In the genomic region with DNA sequence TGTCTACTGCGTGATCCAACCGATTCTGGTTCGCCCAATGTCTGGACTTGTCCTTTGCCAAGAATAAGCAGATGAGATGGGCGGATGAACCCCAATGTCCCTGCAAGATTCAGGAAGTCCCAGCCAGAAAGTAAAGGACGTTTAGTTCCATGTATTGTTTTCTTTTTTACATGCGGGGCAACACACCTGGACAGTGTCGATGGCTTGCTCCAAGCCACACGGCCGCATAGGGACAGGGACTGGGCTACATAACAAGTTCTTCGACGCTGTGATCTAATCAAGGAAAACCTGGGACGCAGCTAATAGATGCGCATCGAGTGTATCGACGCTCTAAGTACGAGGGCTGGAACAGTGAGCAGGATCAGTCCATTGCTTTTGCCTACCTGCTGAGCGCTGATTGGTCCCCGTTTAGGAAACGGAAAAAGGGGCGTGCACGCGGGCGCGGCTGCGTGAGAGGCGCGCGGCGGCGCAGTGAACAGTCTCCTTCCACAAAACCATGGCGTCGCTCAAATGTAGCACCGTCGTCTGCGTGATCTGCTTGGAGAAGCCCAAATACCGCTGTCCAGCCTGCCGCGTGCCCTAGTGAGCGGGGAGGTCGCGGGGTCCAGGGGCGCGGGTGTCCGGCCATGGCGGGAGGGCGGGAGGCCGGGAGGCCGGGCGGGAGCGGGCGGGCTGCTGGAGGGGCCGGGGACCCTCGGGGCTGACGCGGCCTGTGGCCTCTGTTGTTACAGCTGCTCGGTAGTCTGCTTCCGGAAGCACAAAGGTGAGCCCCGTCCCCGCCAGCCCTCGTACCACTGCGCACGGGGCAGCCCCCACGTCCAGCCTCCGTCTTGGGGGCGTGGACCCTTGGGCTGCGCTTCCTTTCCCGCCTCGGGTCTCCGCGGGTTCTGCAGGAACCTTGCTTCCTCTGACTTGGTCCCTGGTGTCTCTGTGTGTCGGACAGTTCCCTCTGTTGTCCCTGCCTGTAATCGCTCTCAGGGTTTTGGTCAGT, we compare ENCODE assay signal across 1 cellular context.
TF ChIP-seq lines count a peak whose summit lies in the region.

TSS of gene ZNHIT3 (plus strand) at position 478 of the 991 bp plus-strand sequence. CDS start at position 497, 19 bp downstream.

TF ChIP-seq in K562, 482 proteins besides CTCF, POLR2A, EP300 and RAD21 (continued from another document and continues in another):
- TF ChIP-seq, protein P1, sequence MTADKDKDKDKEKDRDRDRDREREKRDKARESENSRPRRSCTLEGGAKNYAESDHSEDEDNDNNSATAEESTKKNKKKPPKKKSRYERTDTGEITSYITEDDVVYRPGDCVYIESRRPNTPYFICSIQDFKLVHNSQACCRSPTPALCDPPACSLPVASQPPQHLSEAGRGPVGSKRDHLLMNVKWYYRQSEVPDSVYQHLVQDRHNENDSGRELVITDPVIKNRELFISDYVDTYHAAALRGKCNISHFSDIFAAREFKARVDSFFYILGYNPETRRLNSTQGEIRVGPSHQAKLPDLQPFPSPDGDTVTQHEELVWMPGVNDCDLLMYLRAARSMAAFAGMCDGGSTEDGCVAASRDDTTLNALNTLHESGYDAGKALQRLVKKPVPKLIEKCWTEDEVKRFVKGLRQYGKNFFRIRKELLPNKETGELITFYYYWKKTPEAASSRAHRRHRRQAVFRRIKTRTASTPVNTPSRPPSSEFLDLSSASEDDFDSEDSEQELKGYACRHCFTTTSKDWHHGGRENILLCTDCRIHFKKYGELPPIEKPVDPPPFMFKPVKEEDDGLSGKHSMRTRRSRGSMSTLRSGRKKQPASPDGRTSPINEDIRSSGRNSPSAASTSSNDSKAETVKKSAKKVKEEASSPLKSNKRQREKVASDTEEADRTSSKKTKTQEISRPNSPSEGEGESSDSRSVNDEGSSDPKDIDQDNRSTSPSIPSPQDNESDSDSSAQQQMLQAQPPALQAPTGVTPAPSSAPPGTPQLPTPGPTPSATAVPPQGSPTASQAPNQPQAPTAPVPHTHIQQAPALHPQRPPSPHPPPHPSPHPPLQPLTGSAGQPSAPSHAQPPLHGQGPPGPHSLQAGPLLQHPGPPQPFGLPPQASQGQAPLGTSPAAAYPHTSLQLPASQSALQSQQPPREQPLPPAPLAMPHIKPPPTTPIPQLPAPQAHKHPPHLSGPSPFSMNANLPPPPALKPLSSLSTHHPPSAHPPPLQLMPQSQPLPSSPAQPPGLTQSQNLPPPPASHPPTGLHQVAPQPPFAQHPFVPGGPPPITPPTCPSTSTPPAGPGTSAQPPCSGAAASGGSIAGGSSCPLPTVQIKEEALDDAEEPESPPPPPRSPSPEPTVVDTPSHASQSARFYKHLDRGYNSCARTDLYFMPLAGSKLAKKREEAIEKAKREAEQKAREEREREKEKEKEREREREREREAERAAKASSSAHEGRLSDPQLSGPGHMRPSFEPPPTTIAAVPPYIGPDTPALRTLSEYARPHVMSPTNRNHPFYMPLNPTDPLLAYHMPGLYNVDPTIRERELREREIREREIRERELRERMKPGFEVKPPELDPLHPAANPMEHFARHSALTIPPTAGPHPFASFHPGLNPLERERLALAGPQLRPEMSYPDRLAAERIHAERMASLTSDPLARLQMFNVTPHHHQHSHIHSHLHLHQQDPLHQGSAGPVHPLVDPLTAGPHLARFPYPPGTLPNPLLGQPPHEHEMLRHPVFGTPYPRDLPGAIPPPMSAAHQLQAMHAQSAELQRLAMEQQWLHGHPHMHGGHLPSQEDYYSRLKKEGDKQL (CRISPR knock-in tag; IDR thresholded peaks at IDR 0.05; ENCODE audit: borderline replicate concordance), result no peak
- TF ChIP-seq NR3C1 (CRISPR knock-in tag; IDR thresholded peaks at IDR 0.05) (no peak), KLF6 (CRISPR knock-in tag; IDR thresholded peaks at IDR 0.05; ENCODE audit: borderline replicate concordance) (no peak), STAT5A (IDR thresholded peaks at IDR 0.05; ENCODE audit: borderline replicate concordance, low read length) (no peak), HDAC3 (IDR thresholded peaks at IDR 0.05; ENCODE audit: borderline replicate concordance, partially characterized antibody) (no peak), SOX6 (IDR thresholded peaks at IDR 0.05) (peak; percentile 26; the same call in 1 of the 2 replicates), FOXP4 (CRISPR knock-in tag; IDR thresholded peaks at IDR 0.05; ENCODE audit: borderline replicate concordance) (no peak), TEAD4 (IDR thresholded peaks at IDR 0.05; ENCODE audit: low read length) (no peak), TEAD4 (CRISPR knock-in tag; IDR thresholded peaks at IDR 0.05; ENCODE audit: borderline replicate concordance) (no peak), NCOA1 (IDR thresholded peaks at IDR 0.05; ENCODE audit: low read depth) (no peak), ZKSCAN8 (CRISPR knock-in tag; IDR thresholded peaks at IDR 0.05) (no peak), ZNF57 (CRISPR knock-in tag; IDR thresholded peaks at IDR 0.05) (no peak), CHD1 (IDR thresholded peaks at IDR 0.05; ENCODE audit: low read length) (no peak), MEF2D (tag; conservative IDR thresholded peaks at IDR 0.05; ENCODE audit: low read depth) (no peak), CCNT2 (IDR thresholded peaks at IDR 0.05; ENCODE audit: borderline replicate concordance, extremely low read depth, insufficient read length, low read depth, low read length) (peak; percentile 44), DEAF1 (CRISPR knock-in tag; IDR thresholded peaks at IDR 0.05) (no peak), ZNF263 (CRISPR knock-in tag; IDR thresholded peaks at IDR 0.05; ENCODE audit: borderline replicate concordance) (no peak), ILF3 (IDR thresholded peaks at IDR 0.05; ENCODE audit: borderline replicate concordance) (no peak), RBM25 (IDR thresholded peaks at IDR 0.05; ENCODE audit: low read depth, low read length, severe bottlenecking) (no peak), ELF1 (tag; IDR thresholded peaks at IDR 0.05) (peak; percentile 83), POLR2B (IDR thresholded peaks at IDR 0.05; ENCODE audit: low read depth, partially characterized antibody) (peak; percentile 48), NBN (IDR thresholded peaks at IDR 0.05; ENCODE audit: low read depth) (no peak), ARID3B (CRISPR knock-in tag; IDR thresholded peaks at IDR 0.05; ENCODE audit: borderline replicate concordance) (no peak), CBX5 (IDR thresholded peaks at IDR 0.05; ENCODE audit: borderline replicate concordance, low read depth) (no peak), ZNF316 (IDR thresholded peaks at IDR 0.05) (no peak)
- TF ChIP-seq, protein P2, sequence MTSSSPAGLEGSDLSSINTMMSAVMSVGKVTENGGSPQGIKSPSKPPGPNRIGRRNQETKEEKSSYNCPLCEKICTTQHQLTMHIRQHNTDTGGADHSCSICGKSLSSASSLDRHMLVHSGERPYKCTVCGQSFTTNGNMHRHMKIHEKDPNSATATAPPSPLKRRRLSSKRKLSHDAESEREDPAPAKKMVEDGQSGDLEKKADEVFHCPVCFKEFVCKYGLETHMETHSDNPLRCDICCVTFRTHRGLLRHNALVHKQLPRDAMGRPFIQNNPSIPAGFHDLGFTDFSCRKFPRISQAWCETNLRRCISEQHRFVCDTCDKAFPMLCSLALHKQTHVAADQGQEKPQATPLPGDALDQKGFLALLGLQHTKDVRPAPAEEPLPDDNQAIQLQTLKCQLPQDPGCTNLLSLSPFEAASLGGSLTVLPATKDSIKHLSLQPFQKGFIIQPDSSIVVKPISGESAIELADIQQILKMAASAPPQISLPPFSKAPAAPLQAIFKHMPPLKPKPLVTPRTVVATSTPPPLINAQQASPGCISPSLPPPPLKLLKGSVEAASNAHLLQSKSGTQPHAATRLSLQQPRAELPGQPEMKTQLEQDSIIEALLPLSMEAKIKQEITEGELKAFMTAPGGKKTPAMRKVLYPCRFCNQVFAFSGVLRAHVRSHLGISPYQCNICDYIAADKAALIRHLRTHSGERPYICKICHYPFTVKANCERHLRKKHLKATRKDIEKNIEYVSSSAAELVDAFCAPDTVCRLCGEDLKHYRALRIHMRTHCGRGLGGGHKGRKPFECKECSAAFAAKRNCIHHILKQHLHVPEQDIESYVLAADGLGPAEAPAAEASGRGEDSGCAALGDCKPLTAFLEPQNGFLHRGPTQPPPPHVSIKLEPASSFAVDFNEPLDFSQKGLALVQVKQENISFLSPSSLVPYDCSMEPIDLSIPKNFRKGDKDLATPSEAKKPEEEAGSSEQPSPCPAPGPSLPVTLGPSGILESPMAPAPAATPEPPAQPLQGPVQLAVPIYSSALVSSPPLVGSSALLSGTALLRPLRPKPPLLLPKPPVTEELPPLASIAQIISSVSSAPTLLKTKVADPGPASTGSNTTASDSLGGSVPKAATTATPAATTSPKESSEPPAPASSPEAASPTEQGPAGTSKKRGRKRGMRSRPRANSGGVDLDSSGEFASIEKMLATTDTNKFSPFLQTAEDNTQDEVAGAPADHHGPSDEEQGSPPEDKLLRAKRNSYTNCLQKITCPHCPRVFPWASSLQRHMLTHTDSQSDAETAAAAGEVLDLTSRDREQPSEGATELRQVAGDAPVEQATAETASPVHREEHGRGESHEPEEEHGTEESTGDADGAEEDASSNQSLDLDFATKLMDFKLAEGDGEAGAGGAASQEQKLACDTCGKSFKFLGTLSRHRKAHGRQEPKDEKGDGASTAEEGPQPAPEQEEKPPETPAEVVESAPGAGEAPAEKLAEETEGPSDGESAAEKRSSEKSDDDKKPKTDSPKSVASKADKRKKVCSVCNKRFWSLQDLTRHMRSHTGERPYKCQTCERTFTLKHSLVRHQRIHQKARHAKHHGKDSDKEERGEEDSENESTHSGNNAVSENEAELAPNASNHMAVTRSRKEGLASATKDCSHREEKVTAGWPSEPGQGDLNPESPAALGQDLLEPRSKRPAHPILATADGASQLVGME (CRISPR knock-in tag; IDR thresholded peaks at IDR 0.05), result no peak
- TF ChIP-seq, protein P3, sequence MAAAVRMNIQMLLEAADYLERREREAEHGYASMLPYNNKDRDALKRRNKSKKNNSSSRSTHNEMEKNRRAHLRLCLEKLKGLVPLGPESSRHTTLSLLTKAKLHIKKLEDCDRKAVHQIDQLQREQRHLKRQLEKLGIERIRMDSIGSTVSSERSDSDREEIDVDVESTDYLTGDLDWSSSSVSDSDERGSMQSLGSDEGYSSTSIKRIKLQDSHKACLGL (CRISPR knock-in tag; IDR thresholded peaks at IDR 0.05; ENCODE audit: borderline replicate concordance, poor library complexity, severe bottlenecking), result no peak
- TF ChIP-seq, protein P4, sequence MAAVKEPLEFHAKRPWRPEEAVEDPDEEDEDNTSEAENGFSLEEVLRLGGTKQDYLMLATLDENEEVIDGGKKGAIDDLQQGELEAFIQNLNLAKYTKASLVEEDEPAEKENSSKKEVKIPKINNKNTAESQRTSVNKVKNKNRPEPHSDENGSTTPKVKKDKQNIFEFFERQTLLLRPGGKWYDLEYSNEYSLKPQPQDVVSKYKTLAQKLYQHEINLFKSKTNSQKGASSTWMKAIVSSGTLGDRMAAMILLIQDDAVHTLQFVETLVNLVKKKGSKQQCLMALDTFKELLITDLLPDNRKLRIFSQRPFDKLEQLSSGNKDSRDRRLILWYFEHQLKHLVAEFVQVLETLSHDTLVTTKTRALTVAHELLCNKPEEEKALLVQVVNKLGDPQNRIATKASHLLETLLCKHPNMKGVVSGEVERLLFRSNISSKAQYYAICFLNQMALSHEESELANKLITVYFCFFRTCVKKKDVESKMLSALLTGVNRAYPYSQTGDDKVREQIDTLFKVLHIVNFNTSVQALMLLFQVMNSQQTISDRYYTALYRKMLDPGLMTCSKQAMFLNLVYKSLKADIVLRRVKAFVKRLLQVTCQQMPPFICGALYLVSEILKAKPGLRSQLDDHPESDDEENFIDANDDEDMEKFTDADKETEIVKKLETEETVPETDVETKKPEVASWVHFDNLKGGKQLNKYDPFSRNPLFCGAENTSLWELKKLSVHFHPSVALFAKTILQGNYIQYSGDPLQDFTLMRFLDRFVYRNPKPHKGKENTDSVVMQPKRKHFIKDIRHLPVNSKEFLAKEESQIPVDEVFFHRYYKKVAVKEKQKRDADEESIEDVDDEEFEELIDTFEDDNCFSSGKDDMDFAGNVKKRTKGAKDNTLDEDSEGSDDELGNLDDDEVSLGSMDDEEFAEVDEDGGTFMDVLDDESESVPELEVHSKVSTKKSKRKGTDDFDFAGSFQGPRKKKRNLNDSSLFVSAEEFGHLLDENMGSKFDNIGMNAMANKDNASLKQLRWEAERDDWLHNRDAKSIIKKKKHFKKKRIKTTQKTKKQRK (IDR thresholded peaks at IDR 0.05; ENCODE audit: borderline replicate concordance, low read depth, low read length), result no peak
